Comparison of ENCODE assay signal across 32 cellular contexts in genomic region chr13:109792416-109793090, GRCh38.
"Had no signal": no experiment of that assay in that cellular context is flagged by ENCODE, and none has a peak within 500 bp of the region (broad histone marks: within the 10 kb centered on the region; RNA-seq: fewer than 3 reads in every experiment).

No MANE protein-coding gene starts in this region.

- ATAC-seq: activated CD8-positive, alpha-beta T cell treated with anti-CD3 and anti-CD28 coated beads for 36 hours; activated T-cell treated with anti-CD3 and anti-CD28 coated beads, Interleukin-2, amount 50 U/mL, for 72 hours; gastrocnemius medialis; mucosa of descending colon; natural killer cell treated with Interleukin-12 subunit alpha and Interleukin-12 subunit beta and Interleukin-15 and Interleukin-18, amount 100 ng/mL, for 72 hours; upper lobe of right lung had no signal

- DNase-seq: activated CD4-positive, alpha-beta T cell treated with anti-CD3 and anti-CD28 coated beads for 4 hours; activated CD4-positive, CD25-positive, alpha-beta regulatory T cell; activated CD8-positive, alpha-beta T cell treated with anti-CD3 and anti-CD28 coated beads for 36 hours; activated effector memory CD4-positive, alpha-beta T cell treated with anti-CD3 and anti-CD28 coated beads, Interleukin-2, amount 50 U/mL, for 16 hours; activated naive CD4-positive, alpha-beta T cell treated with anti-CD3 and anti-CD28 coated beads for 36 hours; activated naive CD8-positive, alpha-beta T cell treated with anti-CD3 and anti-CD28 coated beads for 36 hours; activated T-cell treated with anti-CD3 and anti-CD28 coated beads for 4 hours; activated T-cell treated with anti-CD3 and anti-CD28 coated beads, Interleukin-2, amount 50 U/mL, for 72 hours; adrenal gland; cerebellar nuclear complex; colonic mucosa; effector CD8-positive, alpha-beta T cell; gastrocnemius medialis; glutamatergic neuron; left ventricle myocardium inferior; mucosa of descending colon; stimulated activated CD4-positive, alpha-beta T cell treated with anti-CD3 and anti-CD28 coated beads, Interleukin-15, amount 100 ng/mL, for 24 hours; stimulated activated CD4-positive, alpha-beta T cell treated with anti-CD3 and anti-CD28 coated beads, Interleukin-2, amount 100 ng/mL, for 24 hours; stimulated activated naive CD4-positive, alpha-beta T cell; T1000; tibial artery; upper lobe of right lung had no signal

- H3K9me3 Mint-ChIP-seq: activated CD8-positive, alpha-beta T cell treated with anti-CD3 and anti-CD28 coated beads for 36 hours; activated naive CD4-positive, alpha-beta T cell treated with anti-CD3 and anti-CD28 coated beads for 36 hours; activated naive CD8-positive, alpha-beta T cell treated with anti-CD3 and anti-CD28 coated beads for 36 hours; activated T-cell treated with anti-CD3 and anti-CD28 coated beads, Interleukin-2, amount 50 U/mL, for 72 hours; brain; natural killer cell treated with Interleukin-12 subunit alpha and Interleukin-12 subunit beta and Interleukin-15 and Interleukin-18, amount 100 ng/mL, for 72 hours; T-helper 1 cell treated with Interleukin-12 subunit alpha and Interleukin-12 subunit beta and Interleukin-4 antibody, amounts not matched to agents 30 μg/mL and 1 μg/mL, for 36 hours had no signal

- H3K9me3 ChIP-seq: ascending aorta, colonic mucosa, gastrocnemius medialis, left ventricle myocardium inferior, mucosa of descending colon, right atrium auricular region, suprapubic skin, tibial artery, upper lobe of right lung had no signal

- H3K36me3 Mint-ChIP-seq: activated naive CD8-positive, alpha-beta T cell treated with anti-CD3 and anti-CD28 coated beads for 36 hours; brain; natural killer cell treated with Interleukin-12 subunit alpha and Interleukin-12 subunit beta and Interleukin-15 and Interleukin-18, amount 100 ng/mL, for 72 hours had no signal

- H3K4me1 ChIP-seq: colonic mucosa had no signal

- H3K27ac ChIP-seq: adrenal gland, ascending aorta, cardiac muscle cell, colonic mucosa, epithelial cell of prostate, gastrocnemius medialis, left ventricle myocardium inferior, right atrium auricular region, suprapubic skin, tibial artery, upper lobe of right lung had no signal

- H3K36me3 ChIP-seq: adrenal gland, ascending aorta, cardiac muscle cell, colonic mucosa, gastrocnemius medialis, left ventricle myocardium inferior, right atrium auricular region, suprapubic skin, tibial artery, upper lobe of right lung had no signal

- H3K4me3 ChIP-seq: adrenal gland, ascending aorta, cardiac muscle cell, colonic mucosa, gastrocnemius medialis, left ventricle myocardium inferior, lung, mucosa of descending colon, right atrium auricular region, suprapubic skin, tibial artery, upper lobe of right lung had no signal

- H3K27me3 ChIP-seq: adrenal gland, ascending aorta, colonic mucosa, right atrium auricular region, tibial artery, upper lobe of right lung had no signal

- H3K27ac Mint-ChIP-seq: activated CD8-positive, alpha-beta T cell treated with anti-CD3 and anti-CD28 coated beads for 36 hours; activated naive CD4-positive, alpha-beta T cell treated with anti-CD3 and anti-CD28 coated beads for 36 hours; activated naive CD8-positive, alpha-beta T cell treated with anti-CD3 and anti-CD28 coated beads for 36 hours; activated T-cell treated with anti-CD3 and anti-CD28 coated beads, Interleukin-2, amount 50 U/mL, for 72 hours; brain; natural killer cell treated with Interleukin-12 subunit alpha and Interleukin-12 subunit beta and Interleukin-15 and Interleukin-18, amount 100 ng/mL, for 72 hours; T-helper 1 cell treated with Interleukin-12 subunit alpha and Interleukin-12 subunit beta and Interleukin-4 antibody, amounts not matched to agents 30 μg/mL and 1 μg/mL, for 36 hours had no signal

- H3K4me3 Mint-ChIP-seq: activated CD8-positive, alpha-beta T cell treated with anti-CD3 and anti-CD28 coated beads for 36 hours; activated naive CD4-positive, alpha-beta T cell treated with anti-CD3 and anti-CD28 coated beads for 36 hours; activated naive CD8-positive, alpha-beta T cell treated with anti-CD3 and anti-CD28 coated beads for 36 hours; activated T-cell treated with anti-CD3 and anti-CD28 coated beads, Interleukin-2, amount 50 U/mL, for 72 hours; brain; natural killer cell treated with Interleukin-12 subunit alpha and Interleukin-12 subunit beta and Interleukin-15 and Interleukin-18, amount 100 ng/mL, for 72 hours; T-helper 1 cell treated with Interleukin-12 subunit alpha and Interleukin-12 subunit beta and Interleukin-4 antibody, amounts not matched to agents 30 μg/mL and 1 μg/mL, for 36 hours had no signal

- FAIRE-seq: endometrium had no signal
